In genomic region chr4:186554485-186554884, GRCh38 we compare ENCODE assay signal across 10 cellular contexts. TPM values are rescaled to one million over a fixed set of nuclear protein-coding genes. Genes with fewer than 3 reads are reported as not detected.
A peak's percentile ranks its signal among the peaks of the same experiment; 100 is the strongest.
DNase-seq lines count a peak whose midpoint lies in the region; ATAC-seq and TF ChIP-seq lines count a peak whose summit lies in the region.
"Had no signal": no experiment of that assay in that cellular context is flagged by ENCODE, and none has a peak within 500 bp of the region (broad histone marks: within the 10 kb centered on the region; RNA-seq: fewer than 3 reads in every experiment).

No MANE protein-coding gene starts in this region.

- H4K8ac ChIP-seq in mesendoderm (ENCODE audit: low read depth, low read length), result no peak overlapping the region

- ATAC-seq in GM18517 (IDR thresholded peaks at IDR 0.05; ENCODE audit: unreplicated experiment), result no peak
- no peak for ATAC-seq in right cardiac atrium

- peak; percentile 47 for TF ChIP-seq CTCF in LNCAP (IDR thresholded peaks at IDR 0.05)
- peak; percentile 34 for TF ChIP-seq CTCF in cardiac fibroblast (IDR thresholded peaks at IDR 0.05; ENCODE audit: low read depth, low read length)
- no peak for TF ChIP-seq CTCF in GM13977 (IDR thresholded peaks at IDR 0.05; ENCODE audit: extremely low read depth, insufficient read depth, missing control alignments)

- WGBS in mesendoderm (ENCODE audit: extremely low coverage, insufficient coverage, low lambda C conversion rate), result no CpG with 5 or more reads among the region's 13 CpGs
- WGBS in right cardiac atrium, result 4% methylated on average over 13 of the region's 13 CpGs

- intact Hi-C loops in right cardiac atrium (cut with DNase I), result no loop called here

- peak overlapping the region; percentile 97 for H3K4me2 ChIP-seq in mesendoderm (ENCODE audit: low read length)

- H2AK5ac ChIP-seq in mesendoderm (ENCODE audit: low read length), result no peak overlapping the region

- no peaks in the 10 kb centered on the region for H3K27me3 ChIP-seq in mesendoderm (ENCODE audit: insufficient read depth, low read length, poor library complexity)
- peaks cover 2% of the 10 kb centered on the region for H3K27me3 ChIP-seq in right cardiac atrium (ENCODE audit: control insufficient read depth, insufficient read depth)
- H3K27me3 ChIP-seq in MG63, result no peaks in the 10 kb centered on the region; the same call in 1 of the 2 replicates

- H3K9me3 ChIP-seq in right cardiac atrium (ENCODE audit: control insufficient read depth, low read length) (no peaks in the 10 kb centered on the region), MG63 (no peaks in the 10 kb centered on the region)

- in situ Hi-C loops in ACHN (cut with HindIII; ENCODE audit: low pct_ligation_motif_present, low pct_unique_long_range_greater_than_20kb, low sequenced_read_pairs), result no loop called here
- in situ Hi-C loops in GM13977 (cut with MboI; ENCODE audit: low pct_unique_long_range_greater_than_20kb, low sequenced_read_pairs, unreplicated experiment), result no loop called here

- no peaks in the 10 kb centered on the region for H3K79me2 ChIP-seq in mesendoderm (ENCODE audit: control insufficient read depth, insufficient read depth, low read length)

- no peak overlapping the region for H4K5ac ChIP-seq in mesendoderm (ENCODE audit: low read length)

- H3K36me3 ChIP-seq in mesendoderm (ENCODE audit: control insufficient read depth, insufficient read depth, low read length) (no peaks in the 10 kb centered on the region), MG63 (no peaks in the 10 kb centered on the region)

- peak overlapping the region; percentile 71 for H3K23ac ChIP-seq in mesendoderm (ENCODE audit: low read length)

- H2BK120ac ChIP-seq in mesendoderm (ENCODE audit: low read depth, low read length), result no peak overlapping the region

- peaks cover 1% of the 10 kb centered on the region for H3K4me1 ChIP-seq in mesendoderm (ENCODE audit: control insufficient read depth, low read depth, low read length)
- no peaks in the 10 kb centered on the region for H3K4me1 ChIP-seq in right cardiac atrium (ENCODE audit: control insufficient read depth, insufficient read depth, low read length)

- peak overlapping the region; percentile 92 for H3K56ac ChIP-seq in mesendoderm (ENCODE audit: low read length)

- no peak overlapping the region for H2BK5ac ChIP-seq in mesendoderm (ENCODE audit: low read length)

- H3K4ac ChIP-seq in mesendoderm (ENCODE audit: low read depth, low read length), result no peak overlapping the region

- no peak overlapping the region for H2BK15ac ChIP-seq in mesendoderm (replicated peaks; ENCODE audit: low read depth)

- no peaks in the 10 kb centered on the region for H3K79me1 ChIP-seq in mesendoderm (ENCODE audit: low read length)

- H3K9ac ChIP-seq in mesendoderm (ENCODE audit: low read length), result peak overlapping the region; percentile 70

- peak; percentile 39 for DNase-seq in ACHN
- peak; percentile 32 to 36 for DNase-seq in cardiac fibroblast (ENCODE audit: low read depth in 2 of 2)
- DNase-seq in mesendoderm, result peak; percentile 82
- DNase-seq in GM13977 (ENCODE audit: low spot score), result no peak
- DNase-seq in right cardiac atrium, result no peak
- no peak for DNase-seq in MG63
- DNase-seq: activated naive CD4-positive, alpha-beta T cell treated with anti-CD3 and anti-CD28 coated beads, Interleukin-2, amount 50 U/mL, for 16 hours; naive B cell had no signal

- H3K18ac ChIP-seq in mesendoderm (ENCODE audit: low read length), result no peak overlapping the region

- H3K4me3 ChIP-seq in cardiac fibroblast (replicated peaks in 1 of 2; ENCODE audit: low read depth in 2 of 2, low read length in 2 of 2) (no peak overlapping the region), mesendoderm (ENCODE audit: low read length) (peak overlapping the region; percentile 57), right cardiac atrium (ENCODE audit: low read length) (no peak overlapping the region), MG63 (no peak overlapping the region)

- no peak overlapping the region for H3K27ac ChIP-seq in mesendoderm (ENCODE audit: low read depth, low read length)
- no peak overlapping the region for H3K27ac ChIP-seq in right cardiac atrium (ENCODE audit: low read length)

RNA-seq across cellular contexts. Expression of gene MTNR1A, which starts 0.9 kb away (rescaled TPM):
- polyA plus RNA-seq in mesendoderm (2013, experiment 1 of 2), result 0.44 TPM
- polyA plus RNA-seq in mesendoderm (2013, experiment 2 of 2), result 0.41 TPM
- total RNA-seq in right cardiac atrium, result not detected
- polyA plus RNA-seq in right cardiac atrium, result not detected
- not detected in 2 replicates for total RNA-seq in MG63 (2014; rRNA removed; shearing (Covaris generic); ENCODE audit: low replicate concordance)

Comparison
In these comparisons a context has a peak if more than half of its experiments do, and no peak if none do; other contexts are left out.
1. DNase-seq: peak in ACHN (single experiment), cardiac fibroblast (2 of 2) and mesendoderm (single experiment); none in GM13977 (single experiment), right cardiac atrium (0 of 3) and MG63 (single experiment).